ENCODE assay signal across 26 cellular contexts in genomic region chr2:4139711-4140110, GRCh38.
DNase-seq lines count a peak whose midpoint lies in the region; ATAC-seq and TF ChIP-seq lines count a peak whose summit lies in the region.
"Had no signal": no experiment of that assay in that cellular context is flagged by ENCODE, and none has a peak within 500 bp of the region (broad histone marks: within the 10 kb centered on the region; RNA-seq: fewer than 3 reads in every experiment).

No MANE protein-coding gene starts in this region.

- no peak for TF ChIP-seq POLR2A in prostate gland (IDR thresholded peaks at IDR 0.05)

- POLR2A ChIA-PET in CD8-positive, alpha-beta memory T cell (lab: Charles Lee): no interaction called here

- H3K9me3 ChIP-seq in endocrine pancreas (ENCODE audit: control insufficient read depth, low read length): no peaks in the 10 kb centered on the region
- no peaks in the 10 kb centered on the region for H3K9me3 ChIP-seq in prostate gland
- H3K9me3 ChIP-seq in CD8-positive, alpha-beta memory T cell (ENCODE audit: low read length): no peaks in the 10 kb centered on the region

- H3K36me3 ChIP-seq in endocrine pancreas (ENCODE audit: control insufficient read depth, insufficient read depth, low read length) (no peaks in the 10 kb centered on the region), prostate gland (no peaks in the 10 kb centered on the region)
- H3K36me3 ChIP-seq in CD8-positive, alpha-beta memory T cell (ENCODE audit: insufficient read depth, low read length): no peaks in the 10 kb centered on the region

- H3K4me3 ChIP-seq in endocrine pancreas (ENCODE audit: control insufficient read depth, insufficient read depth, low read length) (peak overlapping the region; percentile 67), prostate gland (no peak overlapping the region)
- no peak overlapping the region for H3K4me3 ChIP-seq in CD8-positive, alpha-beta memory T cell (ENCODE audit: low read length)
- H3K4me3 ChIP-seq: coronary artery had no signal

- no peaks in the 10 kb centered on the region for H3K36me3 Mint-ChIP-seq in CD8-positive, alpha-beta memory T cell
- H3K36me3 Mint-ChIP-seq: activated naive CD4-positive, alpha-beta T cell treated with anti-CD3 and anti-CD28 coated beads, Interleukin-2, amount 10 ng/mL, durations not matched to agents 7 days and 5 days; CD4-positive, CD25-positive, alpha-beta regulatory T cell; IgD-negative memory B cell had no signal

- no peaks in the 10 kb centered on the region for H3K27me3 ChIP-seq in endocrine pancreas (ENCODE audit: control insufficient read depth, insufficient read depth, low read length)
- H3K27me3 ChIP-seq in prostate gland (replicated peaks; ENCODE audit: insufficient read depth): no peaks in the 10 kb centered on the region
- no peaks in the 10 kb centered on the region for H3K27me3 ChIP-seq in CD8-positive, alpha-beta memory T cell (ENCODE audit: insufficient read depth, low read length, poor library complexity, severe bottlenecking)

- WGBS in prostate gland: 24% methylated on average over 1 of the region's 1 CpG

- no peaks in the 10 kb centered on the region for H3K27me3 Mint-ChIP-seq in CD8-positive, alpha-beta memory T cell
- H3K27me3 Mint-ChIP-seq: activated naive CD4-positive, alpha-beta T cell treated with anti-CD3 and anti-CD28 coated beads, Interleukin-2, amount 10 ng/mL, durations not matched to agents 7 days and 5 days; CD4-positive, CD25-positive, alpha-beta regulatory T cell; IgD-negative memory B cell had no signal

- peak overlapping the region in 1 of 2 donors; percentile 41 for H3K27ac ChIP-seq in prostate gland
- H3K27ac ChIP-seq in CD8-positive, alpha-beta memory T cell (ENCODE audit: low read depth, low read length): no peak overlapping the region
- H3K27ac ChIP-seq: 22Rv1, coronary artery, parathyroid adenoma, RWPE1, SK-N-MC had no signal

- ATAC-seq in GM18520 (IDR thresholded peaks at IDR 0.05; ENCODE audit: unreplicated experiment): no peak
- ATAC-seq in GM19351 (IDR thresholded peaks at IDR 0.05; ENCODE audit: unreplicated experiment): no peak
- ATAC-seq: sciatic nerve had no signal

- intact Hi-C loops in prostate gland (cut with DNase I): no loop called here

- no peak overlapping the region for H3K9ac ChIP-seq in endocrine pancreas (ENCODE audit: control insufficient read depth, insufficient read depth, low read length)
- H3K9ac ChIP-seq: parathyroid adenoma had no signal

- no peak for TF ChIP-seq CTCF in prostate gland (IDR thresholded peaks at IDR 0.05)

- no peak overlapping the region for H3K27ac Mint-ChIP-seq in CD8-positive, alpha-beta memory T cell
- H3K27ac Mint-ChIP-seq: activated naive CD4-positive, alpha-beta T cell treated with anti-CD3 and anti-CD28 coated beads, Interleukin-2, amount 10 ng/mL, durations not matched to agents 7 days and 5 days; activated T-helper 1 cell treated with anti-CD3 and anti-CD28 coated beads, Interleukin-12 subunit alpha, Interleukin-12 subunit beta, Interleukin-2, Interleukin-4 antibody, amounts not matched to agents 30 ng/mL and 10 ng/mL and 1 ng/mL, durations not matched to agents 14 hours and 24 hours and 36 hours; CD4-positive, CD25-positive, alpha-beta regulatory T cell; IgD-negative memory B cell had no signal

- CTCF ChIA-PET in CD8-positive, alpha-beta memory T cell (lab: Charles Lee): no interaction called here

- H3K4me1 ChIP-seq in endocrine pancreas (ENCODE audit: control insufficient read depth, insufficient read depth, low read length) (peaks cover 9% of the 10 kb centered on the region), prostate gland (replicated peaks) (peaks cover 4% of the 10 kb centered on the region)
- no peaks in the 10 kb centered on the region for H3K4me1 ChIP-seq in CD8-positive, alpha-beta memory T cell (ENCODE audit: insufficient read depth, low read length)

- no peaks in the 10 kb centered on the region for H3K4me1 Mint-ChIP-seq in CD8-positive, alpha-beta memory T cell
- H3K4me1 Mint-ChIP-seq: activated naive CD4-positive, alpha-beta T cell treated with anti-CD3 and anti-CD28 coated beads, Interleukin-2, amount 10 ng/mL, durations not matched to agents 7 days and 5 days; CD4-positive, CD25-positive, alpha-beta regulatory T cell; IgD-negative memory B cell; neural crest cell had no signal

- H3K4me3 Mint-ChIP-seq in CD8-positive, alpha-beta memory T cell: no peak overlapping the region
- H3K4me3 Mint-ChIP-seq: activated naive CD4-positive, alpha-beta T cell treated with anti-CD3 and anti-CD28 coated beads, Interleukin-2, amount 10 ng/mL, durations not matched to agents 7 days and 5 days; activated T-helper 1 cell treated with anti-CD3 and anti-CD28 coated beads, Interleukin-12 subunit alpha, Interleukin-12 subunit beta, Interleukin-2, Interleukin-4 antibody, amounts not matched to agents 30 ng/mL and 10 ng/mL and 1 ng/mL, durations not matched to agents 14 hours and 24 hours and 36 hours; IgD-negative memory B cell; neural crest cell had no signal

- DNase-seq in DMS79 treated with DMSO at 0.1 percent for 48 hours (lab: John Stamatoyannopoulos, UW) (peak; percentile 34), DMS79 (lab: John Stamatoyannopoulos, UW) (no peak), NCI-H2029 (lab: John Stamatoyannopoulos, UW) (peak; percentile 50), prostate gland (ENCODE audit: low spot score) (peak; percentile 15)
- DNase-seq in CD8-positive, alpha-beta memory T cell: no peak
- DNase-seq: activated CD4-positive, alpha-beta T cell treated with anti-CD3 and anti-CD28 coated beads, Interleukin-2, amount 50 U/mL, for 4 hours; activated naive CD4-positive, alpha-beta T cell treated with anti-CD3 and anti-CD28 coated beads, Interleukin-2, amount 10 ng/mL, durations not matched to agents 7 days and 5 days; amygdala; CD4-positive, CD25-positive, alpha-beta regulatory T cell; effector memory CD4-positive, alpha-beta T cell; erythroblast; kidney; stimulated activated CD4-positive, alpha-beta T cell treated with anti-CD3 and anti-CD28 coated beads, Interleukin-12 subunit alpha, Interleukin-12 subunit beta, amount 100 ng/mL, for 4 hours; stimulated activated CD4-positive, alpha-beta T cell treated with anti-CD3 and anti-CD28 coated beads, Interleukin-4, amount 100 ng/mL, for 1 hour had no signal

- H3K9me3 Mint-ChIP-seq in CD8-positive, alpha-beta memory T cell: peaks cover 4 to 11% (median 9%) of the 10 kb centered on the region in 5 donors
- H3K9me3 Mint-ChIP-seq: neural crest cell had no signal

Comparison
In these comparisons a context has a peak if more than half of its experiments do, and no peak if none do; other contexts are left out.
1. DNase-seq: peak in DMS79 treated with DMSO at 0.1 percent for 48 hours (single experiment), NCI-H2029 (single experiment) and prostate gland (single experiment); none in DMS79 (single experiment) and CD8-positive, alpha-beta memory T cell (0 of 5).